Comparison of ENCODE assay signal across 11 cellular contexts in the genomic region with DNA sequence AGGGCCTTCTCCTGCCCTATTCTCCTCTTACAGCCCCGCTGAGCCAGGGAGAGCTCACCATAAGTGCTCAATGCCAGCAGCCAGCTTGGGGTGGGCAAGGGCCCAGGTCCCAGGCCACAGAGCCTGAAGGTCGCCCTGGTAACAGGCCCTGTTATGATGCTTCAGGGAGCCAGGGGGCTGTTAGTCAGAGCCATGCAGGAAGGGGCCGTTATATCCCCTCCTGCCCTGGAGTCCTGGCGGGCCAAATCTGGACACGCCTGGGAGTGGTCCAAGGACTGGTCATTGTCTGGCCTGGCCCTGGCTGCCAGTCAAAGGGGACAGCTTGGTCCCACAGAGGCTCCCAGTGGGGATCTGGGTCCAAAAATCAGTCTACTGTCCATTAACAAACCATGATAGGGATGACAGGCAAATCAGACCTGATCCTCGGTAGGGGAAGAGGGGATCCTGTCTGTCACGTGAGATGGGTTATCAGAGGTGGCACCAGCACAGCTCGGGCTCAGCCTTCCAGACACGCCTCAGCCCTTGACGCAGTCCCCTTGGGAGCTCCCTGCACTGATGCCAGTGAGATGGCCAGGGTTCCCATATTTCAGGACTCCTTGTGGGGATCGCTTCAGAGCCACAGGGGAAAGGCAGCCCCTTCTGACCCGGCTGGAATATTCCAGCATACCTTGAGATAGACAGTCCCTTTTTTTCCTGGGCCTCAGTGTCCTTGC. TPM values are rescaled to one million over a fixed set of nuclear protein-coding genes. Genes with fewer than 3 reads are reported as not detected.
DNase-seq lines count a peak whose midpoint lies in the region; ATAC-seq and TF ChIP-seq lines count a peak whose summit lies in the region.
"Had no signal": no experiment of that assay in that cellular context is flagged by ENCODE, and none has a peak within 500 bp of the region (broad histone marks: within the 10 kb centered on the region; RNA-seq: fewer than 3 reads in every experiment).

No MANE protein-coding gene starts in this region.

- peaks cover 7% of the 10 kb centered on the region; the same call in 1 of the 2 replicates for H3K9me3 Mint-ChIP-seq in HFFc6

- no peak for TF ChIP-seq CTCF in left ventricle myocardium inferior (IDR thresholded peaks at IDR 0.05; ENCODE audit: borderline replicate concordance)
- TF ChIP-seq CTCF in sigmoid colon (IDR thresholded peaks at IDR 0.05) = no peak
- TF ChIP-seq CTCF in HFFc6 (IDR thresholded peaks at IDR 0.05) = no peak

- H3K36me3 ChIP-seq in left ventricle myocardium inferior (no peaks in the 10 kb centered on the region), sigmoid colon (no peaks in the 10 kb centered on the region)

- H3K4me3 Mint-ChIP-seq in HFFc6 = no peak overlapping the region
- H3K4me3 Mint-ChIP-seq: activated CD8-positive, alpha-beta T cell treated with anti-CD3 and anti-CD28 coated beads for 36 hours; activated naive CD8-positive, alpha-beta T cell had no signal

- H3K27ac ChIP-seq in left ventricle myocardium inferior (replicated peaks) = peak overlapping the region; percentile 88
- peak overlapping the region; percentile 17 to 41 (median 29) for H3K27ac ChIP-seq in sigmoid colon

- no peaks in the 10 kb centered on the region for H3K27me3 ChIP-seq in left ventricle myocardium inferior (ENCODE audit: low read depth)
- no peaks in the 10 kb centered on the region for H3K27me3 ChIP-seq in sigmoid colon

- in situ Hi-C loops in G401 (cut with HindIII; ENCODE audit: low sequenced_read_pairs) = no loop called here

- TF ChIP-seq POLR2A in sigmoid colon (IDR thresholded peaks at IDR 0.05) = no peak

- H3K36me3 Mint-ChIP-seq in HFFc6 (ENCODE audit: low read depth) = 0 out of 2 replicates have a peak, but pooled peaks cover 7% of the 10 kb centered on the region

- H3K4me1 Mint-ChIP-seq in HFFc6 (ENCODE audit: low read depth) = peaks cover 16% of the 10 kb centered on the region

- 85 to 87% methylated on average over 12 of the region's 12 CpGs for whole genome bisulfite sequencing in sigmoid colon, 2 donors

- intact Hi-C loops in left ventricle myocardium inferior (cut with micrococcal nuclease) = no loop called here
- intact Hi-C loops in sigmoid colon (cut with DNase I) = no loop called here

- no peak for ATAC-seq in HG03521 (IDR thresholded peaks at IDR 0.05; ENCODE audit: unreplicated experiment)
- ATAC-seq: activated CD8-positive, alpha-beta T cell treated with anti-CD3 and anti-CD28 coated beads for 36 hours had no signal

- no peak overlapping the region for H3K27ac Mint-ChIP-seq in HFFc6
- H3K27ac Mint-ChIP-seq: activated CD8-positive, alpha-beta T cell treated with anti-CD3 and anti-CD28 coated beads for 36 hours; activated naive CD8-positive, alpha-beta T cell had no signal

- DNase-seq in G401 (ENCODE audit: low spot score) (peak; percentile 91), cerebellar cortex (ENCODE audit: low spot score) (peak; percentile 87), left ventricle myocardium inferior (peak; percentile 56), sigmoid colon (peak; percentile 66), NCI-H1092 treated with DMSO at 0.1 percent for 48 hours (lab: John Stamatoyannopoulos, UW) (no peak), HFFc6 (no peak), SIG-M5 (lab: John Stamatoyannopoulos, UW) (no peak)
- DNase-seq: activated CD8-positive, alpha-beta T cell treated with anti-CD3 and anti-CD28 coated beads for 36 hours; effector CD8-positive, alpha-beta T cell had no signal

- H3K9me3 ChIP-seq in left ventricle myocardium inferior (replicated peaks) (peaks cover 9% of the 10 kb centered on the region), sigmoid colon (no peaks in the 10 kb centered on the region)

- TF ChIP-seq EP300 in sigmoid colon (IDR thresholded peaks at IDR 0.05) = no peak

- peaks cover 11% of the 10 kb centered on the region for H3K27me3 Mint-ChIP-seq in HFFc6 (ENCODE audit: insufficient read depth)

- peaks cover 64% of the 10 kb centered on the region for H3K4me1 ChIP-seq in left ventricle myocardium inferior
- H3K4me1 ChIP-seq in sigmoid colon = peaks cover 0 to 36% (median 30%) of the 10 kb centered on the region in 4 donors

- no peak overlapping the region for H3K4me3 ChIP-seq in left ventricle myocardium inferior
- no peak overlapping the region for H3K4me3 ChIP-seq in sigmoid colon

RNA-seq across cellular contexts. Expression of a gene that starts 55.9 kb away (rescaled TPM):
- total RNA-seq in G401 (2014; rRNA removed; shearing (Covaris generic)) = 0.49 TPM in 1 of 2 replicates, not detected in the other
- 35.1 TPM for total RNA-seq in left ventricle myocardium inferior
- total RNA-seq in sigmoid colon = 10 to 100 TPM in 3 of 4 donors, 1 to 10 TPM in 1; 6.4 to 30.7 (median 16.2) TPM
- polyA plus RNA-seq in sigmoid colon = 10 to 100 TPM in 1 of 3 donors, 1 to 10 TPM in 1, under 1 TPM in 1; 0.69 to 18.3 (median 1.8) TPM
- 1 to 10 TPM in 3 of 6 experiments, under 1 TPM in 3; 0.57 to 1.3 (median 1.0) TPM for total RNA-seq in HFFc6 (2021; fragmentation: NEBNext Ultra II Directional; extraction: Animal tissue kit (Norgen Biotek cat#: 25700))

Comparison
In these comparisons a context has a peak if more than half of its experiments do, and no peak if none do; other contexts are left out.
1. DNase-seq: peak in G401 (single experiment), cerebellar cortex (single experiment), left ventricle myocardium inferior (single experiment) and sigmoid colon (single experiment); none in NCI-H1092 treated with DMSO at 0.1 percent for 48 hours (single experiment), HFFc6 (single experiment) and SIG-M5 (single experiment).